ENCODE assay signal across 31 cellular contexts in the genomic region with DNA sequence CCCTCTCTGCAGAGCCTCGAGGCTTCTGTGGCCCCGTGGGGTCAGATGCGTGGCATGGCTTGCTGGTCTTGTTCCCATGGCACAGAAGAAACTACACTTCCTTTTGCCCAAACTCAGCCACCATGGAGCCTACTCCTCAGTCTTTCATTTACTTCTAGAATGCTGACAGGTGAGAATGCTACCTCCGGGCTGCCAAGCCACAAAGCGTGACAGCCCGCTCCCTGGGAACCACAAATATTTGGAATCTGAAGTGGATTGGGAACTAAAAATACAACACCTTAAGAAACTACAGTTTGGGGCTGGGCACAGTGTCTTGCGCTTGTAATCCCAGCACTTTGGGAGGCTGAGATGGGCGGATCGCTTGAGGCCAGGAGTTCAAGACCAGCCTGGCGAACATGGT.
DNase-seq lines count a peak whose midpoint lies in the region; TF ChIP-seq lines count a peak whose summit lies in the region.
"Had no signal": no experiment of that assay in that cellular context is flagged by ENCODE, and none has a peak within 500 bp of the region (broad histone marks: within the 10 kb centered on the region; RNA-seq: fewer than 3 reads in every experiment).

No MANE protein-coding gene starts in this region.

- no peak overlapping the region for H3K18ac ChIP-seq in trophoblast cell (ENCODE audit: low read length)

- POLR2A ChIA-PET in SK-N-SH (lab: Yijun Ruan, JAX): no interaction called here

- no peak overlapping the region for H2BK12ac ChIP-seq in trophoblast cell (ENCODE audit: low read length)

- no peaks in the 10 kb centered on the region for H3K36me3 ChIP-seq in trophoblast cell (ENCODE audit: control insufficient read depth in 1 of 2, insufficient read depth in 2 of 2, low read length in 2 of 2)
- H3K36me3 ChIP-seq in SK-N-SH (replicated peaks in 1 of 2; ENCODE audit: control insufficient read depth in 1 of 2, insufficient read depth in 2 of 2, low read length in 1 of 2): no peaks in the 10 kb centered on the region
- no peaks in the 10 kb centered on the region for H3K36me3 ChIP-seq in adrenal gland (replicated peaks in 1 of 2)
- H3K36me3 ChIP-seq: BE2C, breast epithelium, colonic mucosa, heart left ventricle, transverse colon had no signal

- CTCF ChIA-PET in SK-N-SH (lab: Yijun Ruan, JAX): no interaction called here

- no peak overlapping the region for H3K23ac ChIP-seq in trophoblast cell (ENCODE audit: low read length)

- H4K12ac ChIP-seq in trophoblast cell (ENCODE audit: low read depth, low read length): no peak overlapping the region

- DNase-seq in DMS79 treated with DMSO at 0.1 percent for 48 hours (lab: John Stamatoyannopoulos, UW) (peak; percentile 59), SW480 (ENCODE audit: low spot score) (peak; percentile 3), kidney glomerular epithelial cell (lab: John Stamatoyannopoulos, UW) (peak; percentile 8), trophoblast cell (peak; percentile 21 to 66), SK-N-SH (no peak), adrenal gland (no peak)
- no peak for DNase-seq in activated effector memory CD4-positive, alpha-beta T cell treated with Interleukin-2 at 50 U/mL for 16 hours
- no peak for DNase-seq in stimulated activated CD4-positive, alpha-beta T cell treated with anti-CD3 and anti-CD28 coated beads, Interleukin-4, amount 100 ng/mL, for 4 hours
- DNase-seq: activated CD8-positive, alpha-beta memory T cell treated with anti-CD3 and anti-CD28 coated beads, Interleukin-2, amount 10 ng/mL, durations not matched to agents 7 days and 5 days; activated naive CD4-positive, alpha-beta T cell treated with Interleukin-2 at 50 U/mL for 16 hours; activated T-cell treated with anti-CD3 and anti-CD28 coated beads, Interleukin-2, amount 50 U/mL, for 48 hours; BE2C; colonic mucosa; DND-41; effector CD8-positive, alpha-beta T cell; erythroblast; foreskin fibroblast; GM23248; heart left ventricle; naive B cell; NCI-H1092; NCI-H187; NCI-H526; occipital lobe; SHP77 treated with DMSO at 0.1 percent for 48 hours; stimulated activated CD4-positive, alpha-beta T cell treated with anti-CD3 and anti-CD28 coated beads, Interleukin-2, amount 100 ng/mL, for 24 hours; SW 1271; T1000; transverse colon had no signal

- no peak overlapping the region for H3K4me3 ChIP-seq in trophoblast cell (ENCODE audit: low read depth, low read length)
- H3K4me3 ChIP-seq in SK-N-SH (ENCODE audit: low read depth in 2 of 2, low read length in 1 of 2): no peak overlapping the region
- no peak overlapping the region for H3K4me3 ChIP-seq in adrenal gland
- H3K4me3 ChIP-seq: breast epithelium, colonic mucosa, GM23248, heart left ventricle, smooth muscle cell, transverse colon had no signal

- no peaks in the 10 kb centered on the region for H3K79me1 ChIP-seq in trophoblast cell (ENCODE audit: low read length)

- H2AFZ ChIP-seq in trophoblast cell (ENCODE audit: insufficient read depth, low read length, poor library complexity) (no peak overlapping the region), SK-N-SH (ENCODE audit: low read depth) (no peak overlapping the region)
- H2AFZ ChIP-seq: GM23248 had no signal

- H2BK120ac ChIP-seq in trophoblast cell (ENCODE audit: insufficient read depth, low read length, poor library complexity): no peak overlapping the region

- TF ChIP-seq RAD21 in SK-N-SH (IDR thresholded peaks at IDR 0.05; ENCODE audit: low read length): no peak

- TF ChIP-seq CTCF in SK-N-SH (IDR thresholded peaks at IDR 0.05) (no peak), adrenal gland (IDR thresholded peaks at IDR 0.05) (no peak)

- no peak overlapping the region for H2BK5ac ChIP-seq in trophoblast cell (ENCODE audit: low read depth, low read length, poor library complexity)

- no peak overlapping the region for H2AK5ac ChIP-seq in trophoblast cell (ENCODE audit: low read length)

- no peaks in the 10 kb centered on the region for H3K4me1 ChIP-seq in trophoblast cell (ENCODE audit: control insufficient read depth in 1 of 2, insufficient read depth in 2 of 2, low read length in 2 of 2)
- H3K4me1 ChIP-seq in SK-N-SH (ENCODE audit: control insufficient read depth in 1 of 2, insufficient read depth in 2 of 2, low read depth in 1 of 2, low read length in 1 of 2): no peaks in the 10 kb centered on the region
- no peaks in the 10 kb centered on the region for H3K4me1 ChIP-seq in adrenal gland (replicated peaks in 1 of 2)
- H3K4me1 ChIP-seq: BE2C, breast epithelium, colonic mucosa had no signal

- no peak overlapping the region for H3K4ac ChIP-seq in trophoblast cell (ENCODE audit: low read depth, low read length)

- no peak overlapping the region for H4K8ac ChIP-seq in trophoblast cell (ENCODE audit: low read depth, low read length)

- H3F3A ChIP-seq in SK-N-SH (replicated peaks; ENCODE audit: insufficient read depth): no peaks in the 10 kb centered on the region

- no peaks in the 10 kb centered on the region for H3K27me3 ChIP-seq in trophoblast cell (ENCODE audit: insufficient read depth, low read length)
- H3K27me3 ChIP-seq in SK-N-SH (ENCODE audit: insufficient read depth): no peaks in the 10 kb centered on the region
- peaks cover 4% of the 10 kb centered on the region for H3K27me3 ChIP-seq in adrenal gland
- H3K27me3 ChIP-seq: BE2C, breast epithelium, colonic mucosa, heart left ventricle had no signal

- no peak overlapping the region for H3K9ac ChIP-seq in trophoblast cell (ENCODE audit: low read length)
- H3K9ac ChIP-seq in SK-N-SH: no peak overlapping the region
- H3K9ac ChIP-seq: GM23248 had no signal

- no peaks in the 10 kb centered on the region for H3K9me3 ChIP-seq in trophoblast cell (ENCODE audit: insufficient read depth, low read depth, low read length)
- H3K9me3 ChIP-seq in SK-N-SH: no peaks in the 10 kb centered on the region
- no peaks in the 10 kb centered on the region for H3K9me3 ChIP-seq in adrenal gland (replicated peaks in 1 of 3)
- H3K9me3 ChIP-seq: BE2C, breast epithelium, colonic mucosa, heart left ventricle, transverse colon had no signal

- no peaks in the 10 kb centered on the region for H4K20me1 ChIP-seq in SK-N-SH (ENCODE audit: insufficient read depth)

- no peak for TF ChIP-seq EP300 in SK-N-SH (IDR thresholded peaks at IDR 0.05; ENCODE audit: borderline replicate concordance in 1 of 2, low read depth in 1 of 2, low read length in 1 of 2)

- intact Hi-C loops in adrenal gland (cut with DNase I): no loop called here

- no CpG with 5 or more reads among the region's 10 CpGs for WGBS in trophoblast cell (ENCODE audit: extremely low coverage, insufficient coverage, insufficient read length)
- WGBS in SK-N-SH (ENCODE audit: low lambda C conversion rate): 83% methylated on average over 10 of the region's 10 CpGs
- 94 to 96% (median 95%) methylated on average over 10 of the region's 10 CpGs for WGBS in adrenal gland, 4 donors

- no peak overlapping the region for H4K91ac ChIP-seq in trophoblast cell (ENCODE audit: low read depth, low read length)

- no peak for TF ChIP-seq POLR2A in adrenal gland (IDR thresholded peaks at IDR 0.05)

- H3K79me2 ChIP-seq in trophoblast cell (ENCODE audit: control insufficient read depth, insufficient read depth, low read length, poor library complexity): no peaks in the 10 kb centered on the region
- H3K79me2 ChIP-seq in SK-N-SH (ENCODE audit: insufficient read depth): no peaks in the 10 kb centered on the region

- no peaks in the 10 kb centered on the region for H3K9me2 ChIP-seq in SK-N-SH

- H3K27ac ChIP-seq in trophoblast cell (ENCODE audit: low read depth, low read length): no peak overlapping the region
- H3K27ac ChIP-seq in SK-N-SH (ENCODE audit: low read depth in 2 of 2, low read length in 1 of 2): no peak overlapping the region
- no peak overlapping the region for H3K27ac ChIP-seq in adrenal gland
- H3K27ac ChIP-seq: breast epithelium, colonic mucosa, GM23248, heart left ventricle, transverse colon had no signal

- H3K14ac ChIP-seq in trophoblast cell (ENCODE audit: low read length): no peak overlapping the region

- no peak overlapping the region for H3K4me2 ChIP-seq in trophoblast cell (ENCODE audit: low read length)
- no peak overlapping the region for H3K4me2 ChIP-seq in SK-N-SH
- H3K4me2 ChIP-seq: smooth muscle cell had no signal

TF ChIP-seq in SK-N-SH, 30 proteins besides CTCF, POLR2A, EP300 and RAD21 (continues in another document):
- TF ChIP-seq, protein P1, sequence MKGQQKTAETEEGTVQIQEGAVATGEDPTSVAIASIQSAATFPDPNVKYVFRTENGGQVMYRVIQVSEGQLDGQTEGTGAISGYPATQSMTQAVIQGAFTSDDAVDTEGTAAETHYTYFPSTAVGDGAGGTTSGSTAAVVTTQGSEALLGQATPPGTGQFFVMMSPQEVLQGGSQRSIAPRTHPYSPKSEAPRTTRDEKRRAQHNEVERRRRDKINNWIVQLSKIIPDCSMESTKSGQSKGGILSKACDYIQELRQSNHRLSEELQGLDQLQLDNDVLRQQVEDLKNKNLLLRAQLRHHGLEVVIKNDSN (IDR thresholded peaks at IDR 0.05; ENCODE audit: borderline replicate concordance, low read depth): no peak
- TF ChIP-seq MEF2A (IDR thresholded peaks at IDR 0.05; ENCODE audit: borderline replicate concordance, low read depth) (no peak), RCOR1 (IDR thresholded peaks at IDR 0.05; ENCODE audit: low read length) (no peak), TEAD4 (IDR thresholded peaks at IDR 0.05; ENCODE audit: borderline replicate concordance, insufficient read depth) (no peak)
- TF ChIP-seq, protein P2, sequence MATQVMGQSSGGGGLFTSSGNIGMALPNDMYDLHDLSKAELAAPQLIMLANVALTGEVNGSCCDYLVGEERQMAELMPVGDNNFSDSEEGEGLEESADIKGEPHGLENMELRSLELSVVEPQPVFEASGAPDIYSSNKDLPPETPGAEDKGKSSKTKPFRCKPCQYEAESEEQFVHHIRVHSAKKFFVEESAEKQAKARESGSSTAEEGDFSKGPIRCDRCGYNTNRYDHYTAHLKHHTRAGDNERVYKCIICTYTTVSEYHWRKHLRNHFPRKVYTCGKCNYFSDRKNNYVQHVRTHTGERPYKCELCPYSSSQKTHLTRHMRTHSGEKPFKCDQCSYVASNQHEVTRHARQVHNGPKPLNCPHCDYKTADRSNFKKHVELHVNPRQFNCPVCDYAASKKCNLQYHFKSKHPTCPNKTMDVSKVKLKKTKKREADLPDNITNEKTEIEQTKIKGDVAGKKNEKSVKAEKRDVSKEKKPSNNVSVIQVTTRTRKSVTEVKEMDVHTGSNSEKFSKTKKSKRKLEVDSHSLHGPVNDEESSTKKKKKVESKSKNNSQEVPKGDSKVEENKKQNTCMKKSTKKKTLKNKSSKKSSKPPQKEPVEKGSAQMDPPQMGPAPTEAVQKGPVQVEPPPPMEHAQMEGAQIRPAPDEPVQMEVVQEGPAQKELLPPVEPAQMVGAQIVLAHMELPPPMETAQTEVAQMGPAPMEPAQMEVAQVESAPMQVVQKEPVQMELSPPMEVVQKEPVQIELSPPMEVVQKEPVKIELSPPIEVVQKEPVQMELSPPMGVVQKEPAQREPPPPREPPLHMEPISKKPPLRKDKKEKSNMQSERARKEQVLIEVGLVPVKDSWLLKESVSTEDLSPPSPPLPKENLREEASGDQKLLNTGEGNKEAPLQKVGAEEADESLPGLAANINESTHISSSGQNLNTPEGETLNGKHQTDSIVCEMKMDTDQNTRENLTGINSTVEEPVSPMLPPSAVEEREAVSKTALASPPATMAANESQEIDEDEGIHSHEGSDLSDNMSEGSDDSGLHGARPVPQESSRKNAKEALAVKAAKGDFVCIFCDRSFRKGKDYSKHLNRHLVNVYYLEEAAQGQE (IDR thresholded peaks at IDR 0.05; ENCODE audit: low read depth, low read length): no peak

Comparison
In these comparisons a context has a peak if more than half of its experiments do, and no peak if none do; other contexts are left out.
1. DNase-seq: peak in DMS79 treated with DMSO at 0.1 percent for 48 hours (single experiment), SW480 (single experiment), kidney glomerular epithelial cell (single experiment) and trophoblast cell (2 of 2); none in activated effector memory CD4-positive, alpha-beta T cell treated with Interleukin-2 at 50 U/mL for 16 hours (single experiment), stimulated activated CD4-positive, alpha-beta T cell treated with anti-CD3 and anti-CD28 coated beads, Interleukin-4, amount 100 ng/mL, for 4 hours (0 of 2), SK-N-SH (single experiment) and adrenal gland (0 of 7).